ENCODE assay signal across 13 cellular contexts in genomic region chr15:98547255-98547654, GRCh38.
DNase-seq lines count a peak whose midpoint lies in the region; ATAC-seq, FAIRE-seq and TF ChIP-seq lines count a peak whose summit lies in the region.
"Had no signal": no experiment of that assay in that cellular context is flagged by ENCODE, and none has a peak within 500 bp of the region (broad histone marks: within the 10 kb centered on the region; RNA-seq: fewer than 3 reads in every experiment).

No MANE protein-coding gene starts in this region.

- H4K91ac ChIP-seq in H1 (replicated peaks; ENCODE audit: insufficient read length, low read length), result no peak overlapping the region

- H3K9ac ChIP-seq in BLaER1 (no peak overlapping the region), H1 (replicated peaks in 1 of 4; ENCODE audit: extremely low read depth in 1 of 4, low read depth in 3 of 4, low read length in 3 of 4) (no peak overlapping the region)

- no peak for DNase-seq in H1 (ENCODE audit: low read depth in 1 of 2, low spot score in 2 of 2)
- no peak for DNase-seq in nephron progenitor cell
- DNase-seq in kidney tubule cell (ENCODE audit: low spot score), result no peak
- DNase-seq in prostate gland (ENCODE audit: low spot score), result no peak
- DNase-seq: activated T-cell treated with anti-CD3 and anti-CD28 coated beads for 4 hours, cerebellar nuclear complex, mammary epithelial cell, NCI-H2029 had no signal

- no peak overlapping the region for H2BK5ac ChIP-seq in H1 (ENCODE audit: low read depth, low read length)

- H3K4me3 ChIP-seq in BLaER1 (no peak overlapping the region; the same call in 1 of the 2 replicates), HEK293 (ENCODE audit: low read depth, low read length) (no peak overlapping the region), H1 (ENCODE audit: extremely low read depth in 1 of 4, insufficient read depth in 2 of 4, low read depth in 3 of 4, low read length in 4 of 4) (peak overlapping the region in 2 of 4 experiments; percentile 47 to 61; a peak in 6 of 8 replicates), prostate gland (no peak overlapping the region)

- H3K36me3 ChIP-seq in BLaER1 (no peaks in the 10 kb centered on the region), HEK293 (ENCODE audit: control insufficient read depth in 2 of 2, insufficient read depth in 1 of 2, low read length in 2 of 2) (no peaks in the 10 kb centered on the region), H1 (ENCODE audit: control insufficient read depth in 2 of 4, insufficient read depth in 4 of 4, low read length in 3 of 4) (no peaks in the 10 kb centered on the region), prostate gland (no peaks in the 10 kb centered on the region)

- H3K4me3 Mint-ChIP-seq in nephron progenitor cell, result peak overlapping the region; percentile 87

- H2BK20ac ChIP-seq in H1 (ENCODE audit: low read length), result no peak overlapping the region

- no peak overlapping the region for H3K4ac ChIP-seq in H1 (replicated peaks; ENCODE audit: insufficient read length, low read depth, low read length)

- POLR2A ChIA-PET in HEK293 (lab: Yijun Ruan, JAX), result interaction anchor here (1.4 to 2.8 kb wide), 2 partner anchors 13 to 100 kb away, joined by 4 to 16 read pairs; no protein-coding TSS in a partner anchor
- POLR2A ChIA-PET in H1 (lab: Charles Lee; ENCODE audit: partially characterized antibody), result no interaction called here

- H4K20me1 ChIP-seq in BLaER1, result no peaks in the 10 kb centered on the region
- no peaks in the 10 kb centered on the region for H4K20me1 ChIP-seq in H1 (replicated peaks in 1 of 2; ENCODE audit: control insufficient read depth in 1 of 2, insufficient read depth in 2 of 2, low read length in 2 of 2)

- CTCF ChIA-PET in HEK293 (lab: Yijun Ruan, JAX), result interaction anchor here (0.9 to 2.4 kb wide), 7 partner anchors 20 to 554 kb away, joined by 3 to 9 read pairs (median 3); no protein-coding TSS in a partner anchor
- CTCF ChIA-PET in H1 (lab: Charles Lee; ENCODE audit: partially characterized antibody), result interaction anchor here (1.0 to 3.1 kb wide), 12 partner anchors 9 to 114 kb away, joined by 3 to 21 read pairs (median 4); no protein-coding TSS in a partner anchor

- peaks cover 11% of the 10 kb centered on the region; the same call in 1 of the 2 replicates for H3K23me2 ChIP-seq in H1 (ENCODE audit: low read depth, low read length)

- H3K27ac ChIP-seq in BLaER1 (no peak overlapping the region), HEK293 (ENCODE audit: extremely low read depth, low read depth, low read length) (peak overlapping the region; percentile 17; the same call in 1 of the 2 replicates), H1 (ENCODE audit: low read depth, low read length) (no peak overlapping the region), prostate gland (no peak overlapping the region)

- H3K4me1 ChIP-seq in BLaER1 (peaks cover 13% of the 10 kb centered on the region), HEK293 (ENCODE audit: control insufficient read depth, insufficient read depth, low read length) (peaks cover 9% of the 10 kb centered on the region), H1 (replicated peaks in 1 of 4; ENCODE audit: control insufficient read depth in 3 of 4, insufficient read depth in 4 of 4, low read length in 3 of 4) (peaks cover 0 to 4% (median 1%) of the 10 kb centered on the region in 4 experiments; a peak in 6 of 7 replicates), prostate gland (replicated peaks) (no peaks in the 10 kb centered on the region)

- no peak overlapping the region for H3K23ac ChIP-seq in H1 (ENCODE audit: insufficient read length)

- H3K9me3 Mint-ChIP-seq in nephron progenitor cell, result peaks cover 5% of the 10 kb centered on the region
- H3K9me3 Mint-ChIP-seq: stimulated activated naive CD8-positive, alpha-beta T cell treated with anti-CD3 and anti-CD28 coated beads, Interleukin-15, Interleukin-2, amounts not matched to agents 100 ng/mL and 50 ng/mL, for 24 hours had no signal

- no peaks in the 10 kb centered on the region for H3K36me3 Mint-ChIP-seq in nephron progenitor cell (ENCODE audit: low read depth)

- peaks cover 26% of the 10 kb centered on the region for H3K4me1 Mint-ChIP-seq in nephron progenitor cell

- H2AK5ac ChIP-seq in H1 (ENCODE audit: low read depth, low read length), result no peak overlapping the region

- no peak overlapping the region for H2BK12ac ChIP-seq in H1 (ENCODE audit: low read depth, low read length)

- no peak overlapping the region for H3K27ac Mint-ChIP-seq in nephron progenitor cell

- H3K79me1 ChIP-seq in H1 (ENCODE audit: low read depth, low read length), result no peaks in the 10 kb centered on the region

- peak; percentile 7 for FAIRE-seq in H1 (lab: Jason Lieb, UNC)

- ATAC-seq in HG02763 (IDR thresholded peaks at IDR 0.05; ENCODE audit: unreplicated experiment) (no peak), GM19397 (IDR thresholded peaks at IDR 0.05; ENCODE audit: unreplicated experiment) (no peak)

- TF ChIP-seq RAD21 in H1 (IDR thresholded peaks at IDR 0.05 in 1 of 2, conservative IDR thresholded peaks at IDR 0.05 in 1 of 2; ENCODE audit: low read depth in 2 of 2, low read length in 2 of 2), result no peak

- no peak overlapping the region for H2BK120ac ChIP-seq in H1 (replicated peaks; ENCODE audit: low read depth, low read length)

- no peak overlapping the region for H4K8ac ChIP-seq in H1 (ENCODE audit: extremely low read depth, insufficient read depth, low read length)

- H3K18ac ChIP-seq in H1 (ENCODE audit: extremely low read depth, low read length), result no peak overlapping the region

- peaks cover 46% of the 10 kb centered on the region for H3K27me3 Mint-ChIP-seq in nephron progenitor cell (ENCODE audit: low read depth, poor library complexity)

- no peak overlapping the region for H4K5ac ChIP-seq in H1 (ENCODE audit: insufficient read length, low read depth, low read length)

- intact Hi-C loops in prostate gland (cut with DNase I), result loop anchor here (5.0 kb wide), 1 partner anchor 100 kb away; the partner anchor contains the start of gene IGF1R

- no peak overlapping the region for H2BK15ac ChIP-seq in H1 (ENCODE audit: low read length)

- TF ChIP-seq CTCF in HEK293 (tag by site-specific recombination; IDR thresholded peaks at IDR 0.05), result no peak
- no peak for TF ChIP-seq CTCF in H1 (IDR thresholded peaks at IDR 0.05; ENCODE audit: control extremely low read depth in 1 of 3, insufficient read depth in 1 of 3, low read depth in 1 of 3, low read length in 3 of 3)
- TF ChIP-seq CTCF in nephron progenitor cell (IDR thresholded peaks at IDR 0.05), result no peak
- no peak for TF ChIP-seq CTCF in prostate gland (IDR thresholded peaks at IDR 0.05)

- no peak overlapping the region for H3K14ac ChIP-seq in H1 (ENCODE audit: insufficient read length)

- no peak for TF ChIP-seq POLR2A in H1 (IDR thresholded peaks at IDR 0.05; ENCODE audit: control extremely low read depth in 1 of 2, low read depth in 2 of 2, low read length in 2 of 2)
- TF ChIP-seq POLR2A in prostate gland (IDR thresholded peaks at IDR 0.05), result no peak

- 28% methylated on average over 4 of the region's 4 CpGs; no CpG with 5 or more reads in 1 of the 2 experiments for WGBS in H1 (ENCODE audit: extremely low coverage in 1 of 2, insufficient coverage in 1 of 2, insufficient read length in 1 of 2, insufficient replicate concordance in 2 of 2, low coverage in 1 of 2, low lambda C conversion rate in 2 of 2, missing lambda C conversion rate in 1 of 2), 2 experiments
- WGBS in prostate gland, result 26% methylated on average over 4 of the region's 4 CpGs

- H3K4me2 ChIP-seq in BLaER1 (peak overlapping the region; percentile 98), H1 (ENCODE audit: insufficient read depth in 1 of 2, low read depth in 2 of 2, low read length in 2 of 2) (peak overlapping the region; percentile 64 to 93)

- TF ChIP-seq EP300 in H1 (IDR thresholded peaks at IDR 0.05; ENCODE audit: borderline replicate concordance in 1 of 2, low read depth in 2 of 2, low read length in 2 of 2), result no peak

- H2AFZ ChIP-seq in H1 (ENCODE audit: low read length), result no peak overlapping the region

- peaks cover 2% of the 10 kb centered on the region; the same call in 1 of the 2 replicates for H3K27me3 ChIP-seq in BLaER1
- H3K27me3 ChIP-seq in H1 (replicated peaks in 1 of 4; ENCODE audit: control insufficient read depth in 3 of 4, extremely low read depth in 1 of 4, insufficient read depth in 3 of 4, low read length in 3 of 4), result peaks cover 0 to 10% (median 8%) of the 10 kb centered on the region in 4 experiments; a peak in 5 of 7 replicates
- H3K27me3 ChIP-seq in prostate gland (replicated peaks; ENCODE audit: insufficient read depth), result no peaks in the 10 kb centered on the region

- no peaks in the 10 kb centered on the region for H3K79me2 ChIP-seq in H1 (ENCODE audit: control insufficient read depth in 1 of 2, insufficient read depth in 2 of 2, low read length in 2 of 2)

- H3K56ac ChIP-seq in H1 (replicated peaks; ENCODE audit: insufficient read length, low read depth, low read length), result no peak overlapping the region

- H3K9me3 ChIP-seq in BLaER1 (peaks cover 12% of the 10 kb centered on the region; the same call in 1 of the 2 replicates), HEK293 (ENCODE audit: control insufficient read depth, insufficient read depth, low read depth, low read length) (no peaks in the 10 kb centered on the region), H1 (ENCODE audit: insufficient read depth in 2 of 2, low read depth in 1 of 2, low read length in 1 of 2) (no peaks in the 10 kb centered on the region), prostate gland (no peaks in the 10 kb centered on the region)

TF ChIP-seq in HEK293, 187 proteins besides CTCF, POLR2A, EP300 and RAD21:
- peak; percentile 97 for TF ChIP-seq SCRT2 (tag by site-specific recombination; IDR thresholded peaks at IDR 0.05)
- peak; percentile 92 for TF ChIP-seq SCRT1 (tag by site-specific recombination; IDR thresholded peaks at IDR 0.05; ENCODE audit: borderline replicate concordance)
- TF ChIP-seq ZNF366 (tag by site-specific recombination; conservative IDR thresholded peaks at IDR 0.05), result 0 out of 2 replicates have a peak, but pooled peaks have one; percentile 9
- no peak for TF ChIP-seq ZNF707 (tag by site-specific recombination; IDR thresholded peaks at IDR 0.05)
- no peak for TF ChIP-seq ZNF521 (tag by site-specific recombination; IDR thresholded peaks at IDR 0.05)

TF ChIP-seq in H1, 55 proteins besides CTCF, POLR2A, EP300 and RAD21:
- TF ChIP-seq YY1 (IDR thresholded peaks at IDR 0.05; ENCODE audit: low read depth, low read length) (no peak), SUZ12 (IDR thresholded peaks at IDR 0.05; ENCODE audit: low read length) (peak; percentile 19; the same call in 1 of the 2 replicates)
